Comparison of ENCODE assay signal across 10 cellular contexts in genomic region chr5:10331341-10331796, GRCh38. TPM values are rescaled to one million over a fixed set of nuclear protein-coding genes. Genes with fewer than 3 reads are reported as not detected.
DNase-seq lines count a peak whose midpoint lies in the region; ATAC-seq and TF ChIP-seq lines count a peak whose summit lies in the region.
"Had no signal": no experiment of that assay in that cellular context is flagged by ENCODE, and none has a peak within 500 bp of the region (broad histone marks: within the 10 kb centered on the region; RNA-seq: fewer than 3 reads in every experiment).

No MANE protein-coding gene starts in this region.

- DNase-seq in AG04449 (ENCODE audit: low read depth, low spot score) = peak; percentile 72
- DNase-seq in NCI-H1694 treated with DMSO at 0.1 percent for 48 hours (lab: John Stamatoyannopoulos, UW) = peak; percentile 97
- DNase-seq in cerebellum (ENCODE audit: low spot score) = peak; percentile 28
- DNase-seq in medulla oblongata (ENCODE audit: extremely low spot score) = peak; percentile 61
- no peak for DNase-seq in cortex of kidney (lab: John Stamatoyannopoulos, UW)
- no peak for DNase-seq in OCI-M1 (lab: John Stamatoyannopoulos, UW)
- DNase-seq in inferior parietal cortex (ENCODE audit: extremely low spot score) = no peak
- DNase-seq: activated naive CD4-positive, alpha-beta T cell treated with Interleukin-2 at 50 U/mL for 16 hours; stimulated activated CD4-positive, alpha-beta T cell treated with anti-CD3 and anti-CD28 coated beads, Interleukin-2, amount 100 ng/mL, for 48 hours had no signal

- no peak for TF ChIP-seq CTCF in AG04449 (IDR thresholded peaks at IDR 0.05; ENCODE audit: insufficient read depth, low read length, missing control alignments)

- CTCF ChIA-PET in AG04449 (lab: Yijun Ruan, JAX) = interaction anchor here (1.3 to 2.1 kb wide), 2 partner anchors 33 to 47 kb away, joined by 3 to 6 read pairs; no protein-coding TSS in a partner anchor

- no peak overlapping the region for H3K4me3 ChIP-seq in AG04449 (ENCODE audit: low read depth, low read length)

- POLR2A ChIA-PET in AG04449 (lab: Yijun Ruan, JAX) = interaction anchor here (1.2 kb wide), 1 partner anchor 22 kb away, joined by 5 read pairs; the partner anchor contains the start of gene MARCHF6

- ATAC-seq in HG03460 (IDR thresholded peaks at IDR 0.05; ENCODE audit: unreplicated experiment) = no peak

RNA-seq across cellular contexts. Expression of gene MARCHF6, which starts 22.1 kb away (rescaled TPM):
- 228 TPM for total RNA-seq in cerebellum

RNA-seq across cellular contexts. Expression of gene CMBL, which starts 23.7 kb away (rescaled TPM):
- 10.0 TPM for total RNA-seq in cerebellum

Comparison
In these comparisons a context has a peak if more than half of its experiments do, and no peak if none do; other contexts are left out.
1. DNase-seq: peak in AG04449 (single experiment), NCI-H1694 treated with DMSO at 0.1 percent for 48 hours (single experiment), cerebellum (single experiment) and medulla oblongata (single experiment); none in cortex of kidney (single experiment), OCI-M1 (single experiment) and inferior parietal cortex (single experiment).